Comparison of ENCODE assay signal across 1 cellular context in the genomic region with DNA sequence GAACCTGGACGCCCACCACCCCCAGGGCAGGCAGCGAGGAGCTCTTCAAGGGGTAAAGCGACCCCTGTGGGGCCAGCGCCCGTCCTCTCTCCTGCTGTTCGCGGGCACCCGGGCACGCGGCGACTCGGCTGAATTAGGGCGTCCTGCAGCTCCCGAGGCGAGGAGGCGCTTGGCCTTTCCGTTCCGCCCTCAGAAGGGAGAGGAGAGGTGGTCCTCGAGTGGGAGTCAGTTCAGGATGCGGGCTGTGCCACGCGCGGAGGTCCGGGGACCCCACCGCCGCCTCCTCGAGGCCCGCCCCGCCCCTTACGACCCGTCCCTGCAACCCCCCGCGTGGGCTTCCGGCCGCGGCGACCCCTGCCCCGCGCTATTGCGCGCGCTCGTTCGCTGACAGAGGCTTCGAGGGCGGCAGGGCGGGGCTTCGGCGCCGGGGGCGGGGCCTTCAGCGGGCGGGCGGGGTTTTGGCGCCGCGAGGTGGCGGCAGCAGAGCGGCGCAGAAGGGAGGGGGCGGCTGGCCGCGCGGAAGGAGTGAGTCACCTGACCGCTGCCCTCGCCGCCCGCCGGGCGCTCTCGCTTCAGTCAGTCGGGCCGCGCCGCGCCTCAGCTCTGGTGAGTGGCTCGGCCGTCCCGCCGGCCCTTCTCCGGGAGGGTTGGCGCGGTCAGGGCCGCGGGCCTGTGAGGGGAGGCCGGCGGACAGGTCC.
TF ChIP-seq lines count a peak whose summit lies in the region.

Gene BACH1 (plus strand): TSS at position 575 of the 698 bp plus-strand sequence. CDS start 22,359 bp downstream, outside the sequence.

TF ChIP-seq in GM23338, 12 proteins besides CTCF, POLR2A, EP300 and RAD21:
- TF ChIP-seq REST (IDR thresholded peaks at IDR 0.05; ENCODE audit: unreplicated experiment) (no peak), CREB1 (CRISPR knock-in tag; IDR thresholded peaks at IDR 0.05; ENCODE audit: low read depth) (peak; percentile 32; the same call in 1 of the 2 replicates), POLR2AphosphoS5 (IDR thresholded peaks at IDR 0.05; ENCODE audit: low read depth) (peak; percentile 75)
